ENCODE assay signal across 7 cellular contexts in the genomic region with DNA sequence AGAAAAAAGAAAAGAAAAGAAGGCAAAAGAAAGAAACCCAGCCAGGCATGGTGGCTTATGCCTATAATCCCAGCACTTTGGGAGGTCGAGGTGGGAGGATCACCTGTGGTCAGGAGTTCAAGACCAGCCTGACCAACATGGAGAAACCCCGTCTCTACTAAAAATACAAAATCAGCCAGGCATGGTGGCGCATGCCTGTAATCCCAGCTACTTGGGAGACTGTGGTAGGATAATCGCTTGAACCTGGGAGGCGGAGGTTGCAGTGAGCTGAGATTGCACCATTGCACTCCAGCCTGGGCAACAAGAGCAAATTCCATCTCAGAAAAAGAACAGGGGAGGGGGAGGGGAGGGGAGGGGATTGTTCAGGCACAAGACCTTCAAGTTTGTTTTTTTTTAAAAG. TPM values are rescaled to one million over a fixed set of nuclear protein-coding genes. Genes with fewer than 3 reads are reported as not detected.
DNase-seq lines count a peak whose midpoint lies in the region; ATAC-seq and TF ChIP-seq lines count a peak whose summit lies in the region.
"Not testable (repeated sequence)": the region's sequence is repeated elsewhere in the genome, so short reads cannot be mapped to it uniquely, and the experiment has no call there.

No MANE protein-coding gene starts in this region.

- not testable (repeated sequence) for H4K20me1 ChIP-seq in PC-9 (ENCODE audit: insufficient read depth)

- not testable (repeated sequence) for ATAC-seq in CD4-positive, alpha-beta T cell (ENCODE audit: poor library complexity); foreskin keratinocyte; stimulated activated naive CD8-positive, alpha-beta T cell treated with anti-CD3 and anti-CD28 coated beads, Interleukin-15, amount 100 ng/mL, for 72 hours

- peak overlapping the region; percentile 31; the same call in 1 of the 2 replicates for H3K4me3 ChIP-seq in PC-9
- H3K4me3 ChIP-seq in adipocyte (ENCODE audit: low read length); mucosa of stomach (ENCODE audit: low read length): not testable (repeated sequence)

- not testable (repeated sequence) for H3K9me3 Mint-ChIP-seq in CD4-positive, alpha-beta T cell; activated CD4-positive, alpha-beta T cell treated with anti-CD3 and anti-CD28 coated beads, Interleukin-2, amount 10 ng/mL, durations not matched to agents 7 days and 5 days; stimulated activated naive CD8-positive, alpha-beta T cell treated with anti-CD3 and anti-CD28 coated beads, Interleukin-15, amount 100 ng/mL, for 72 hours

- H3K4me1 ChIP-seq in PC-9 (replicated peaks; ENCODE audit: insufficient read depth) (peaks cover 14% of the 10 kb centered on the region), adipocyte (ENCODE audit: control insufficient read depth, insufficient read depth, low read length) (peaks cover 18% of the 10 kb centered on the region)
- H3K4me1 ChIP-seq in foreskin keratinocyte; mucosa of stomach (ENCODE audit: control insufficient read depth, insufficient read depth, low read length): not testable (repeated sequence)

- H3K27ac Mint-ChIP-seq in CD4-positive, alpha-beta T cell = peak overlapping the region; percentile 77
- peak overlapping the region; percentile 85 for H3K27ac Mint-ChIP-seq in activated CD4-positive, alpha-beta T cell treated with anti-CD3 and anti-CD28 coated beads, Interleukin-2, amount 10 ng/mL, durations not matched to agents 7 days and 5 days
- H3K27ac Mint-ChIP-seq in stimulated activated naive CD8-positive, alpha-beta T cell treated with anti-CD3 and anti-CD28 coated beads, Interleukin-15, amount 100 ng/mL, for 72 hours = peak overlapping the region; percentile 42 to 87

- not testable (repeated sequence) for H3K9me3 ChIP-seq in CD4-positive, alpha-beta T cell (ENCODE audit: control insufficient read depth, low read length); PC-9 (ENCODE audit: insufficient read depth, low read depth); adipocyte (ENCODE audit: control insufficient read depth, low read length); mucosa of stomach (ENCODE audit: control insufficient read depth, low read length)

- not testable (repeated sequence) for H3K36me3 Mint-ChIP-seq in CD4-positive, alpha-beta T cell (ENCODE audit: low read depth); activated CD4-positive, alpha-beta T cell treated with anti-CD3 and anti-CD28 coated beads, Interleukin-2, amount 10 ng/mL, durations not matched to agents 7 days and 5 days (ENCODE audit: low read depth)

- intact Hi-C loops in CD4-positive, alpha-beta T cell (cut with DNase I, micrococcal nuclease) = loop anchor here (5.0 to 10.0 kb wide), 4 partner anchors 65 to 312 kb away; a partner anchor contains a TSS
- intact Hi-C loops in PC-9 (cut with micrococcal nuclease; ENCODE audit: unreplicated experiment) = not testable (repeated sequence)

- not testable (repeated sequence) for H3K9me2 ChIP-seq in PC-9 (ENCODE audit: insufficient read depth)

- H3K36me3 ChIP-seq in PC-9 (ENCODE audit: low read depth); adipocyte (ENCODE audit: control insufficient read depth, insufficient read depth, low read length, severe bottlenecking); mucosa of stomach (ENCODE audit: control insufficient read depth, insufficient read depth, low read length): not testable (repeated sequence)

- not testable (repeated sequence) for H3K79me2 ChIP-seq in PC-9 (ENCODE audit: low read depth)

- not testable (repeated sequence) for H3K27me3 ChIP-seq in CD4-positive, alpha-beta T cell (ENCODE audit: control insufficient read depth, insufficient read depth, low read length); PC-9 (ENCODE audit: insufficient read depth, low read depth); adipocyte (replicated peaks; ENCODE audit: control insufficient read depth, insufficient read depth, low read length); foreskin keratinocyte; mucosa of stomach (ENCODE audit: control insufficient read depth, insufficient read depth, low read length)

- POLR2A ChIA-PET in CD4-positive, alpha-beta T cell (lab: Charles Lee) = interaction anchor here (0.7 to 1.9 kb wide), 2 partner anchors 8 to 22 kb away, joined by 3 to 9 read pairs; no protein-coding TSS in a partner anchor
- POLR2A ChIA-PET in PC-9 (lab: Charles Lee; ENCODE audit: unreplicated experiment) = interaction anchor here (0.9 kb wide), 1 partner anchor 66 kb away, joined by 23 read pairs; a partner anchor contains a TSS
- POLR2A ChIA-PET in activated CD4-positive, alpha-beta T cell treated with anti-CD3 and anti-CD28 coated beads, Interleukin-2, amount 10 ng/mL, durations not matched to agents 7 days and 5 days (lab: Charles Lee) = not testable (repeated sequence)

- not testable (repeated sequence) for H3K27me3 Mint-ChIP-seq in CD4-positive, alpha-beta T cell; activated CD4-positive, alpha-beta T cell treated with anti-CD3 and anti-CD28 coated beads, Interleukin-2, amount 10 ng/mL, durations not matched to agents 7 days and 5 days; stimulated activated naive CD8-positive, alpha-beta T cell treated with anti-CD3 and anti-CD28 coated beads, Interleukin-15, amount 100 ng/mL, for 72 hours

- H3K9ac ChIP-seq in adipocyte (ENCODE audit: low read length) (peak overlapping the region; percentile 78), mucosa of stomach (ENCODE audit: low read length) (peak overlapping the region; percentile 62)

- DNase-seq in CD4-positive, alpha-beta T cell; PC-9; activated CD4-positive, alpha-beta T cell treated with anti-CD3 and anti-CD28 coated beads, Interleukin-2, amount 10 ng/mL, durations not matched to agents 7 days and 5 days; adipocyte (ENCODE audit: low read depth); foreskin keratinocyte; stimulated activated naive CD8-positive, alpha-beta T cell treated with anti-CD3 and anti-CD28 coated beads, Interleukin-15, amount 100 ng/mL, for 72 hours: not testable (repeated sequence)

- peak overlapping the region; percentile 60; the same call in 1 of the 2 replicates for H3K4me2 ChIP-seq in PC-9

- H3K27ac ChIP-seq in CD4-positive, alpha-beta T cell (ENCODE audit: low read depth, low read length) = not testable (repeated sequence)
- H3K27ac ChIP-seq in PC-9 = peak overlapping the region; percentile 41; the same call in 1 of the 2 replicates
- H3K27ac ChIP-seq in foreskin keratinocyte = peak overlapping the region; percentile 64

- not testable (repeated sequence) for H2AFZ ChIP-seq in PC-9

- peaks cover 49% of the 10 kb centered on the region for H3K4me1 Mint-ChIP-seq in CD4-positive, alpha-beta T cell (ENCODE audit: low read depth)
- H3K4me1 Mint-ChIP-seq in activated CD4-positive, alpha-beta T cell treated with anti-CD3 and anti-CD28 coated beads, Interleukin-2, amount 10 ng/mL, durations not matched to agents 7 days and 5 days = peaks cover 52% of the 10 kb centered on the region
- peaks cover 70% of the 10 kb centered on the region for H3K4me1 Mint-ChIP-seq in stimulated activated naive CD8-positive, alpha-beta T cell treated with anti-CD3 and anti-CD28 coated beads, Interleukin-15, amount 100 ng/mL, for 72 hours

- not testable (repeated sequence) for H3F3A ChIP-seq in PC-9 (ENCODE audit: insufficient read depth, low read depth)

- not testable (repeated sequence) for H3K4me3 Mint-ChIP-seq in CD4-positive, alpha-beta T cell; activated CD4-positive, alpha-beta T cell treated with anti-CD3 and anti-CD28 coated beads, Interleukin-2, amount 10 ng/mL, durations not matched to agents 7 days and 5 days
- H3K4me3 Mint-ChIP-seq in stimulated activated naive CD8-positive, alpha-beta T cell treated with anti-CD3 and anti-CD28 coated beads, Interleukin-15, amount 100 ng/mL, for 72 hours = peak overlapping the region in 1 of 2 donors; percentile 30

- TF ChIP-seq CTCF in CD4-positive, alpha-beta T cell (IDR thresholded peaks at IDR 0.05); PC-9 (conservative IDR thresholded peaks at IDR 0.05); foreskin keratinocyte (conservative IDR thresholded peaks at IDR 0.05): not testable (repeated sequence)

- CTCF ChIA-PET in CD4-positive, alpha-beta T cell (lab: Charles Lee) = not testable (repeated sequence)
- CTCF ChIA-PET in PC-9 (lab: Charles Lee) = interaction anchor here (0.7 kb wide), 1 partner anchor 17 kb away, joined by 9 read pairs; no protein-coding TSS in a partner anchor
- CTCF ChIA-PET in activated CD4-positive, alpha-beta T cell treated with anti-CD3 and anti-CD28 coated beads, Interleukin-2, amount 10 ng/mL, durations not matched to agents 7 days and 5 days (lab: Charles Lee) = interaction anchor here (0.6 kb wide), 1 partner anchor 821 kb away, joined by 3 read pairs; no protein-coding TSS in a partner anchor

- not testable (repeated sequence) for BruUV-seq in PC-9 (replicated peaks; lab: Mats Ljungman, UMichigan)

RNA-seq across cellular contexts. Expression of a gene that starts 9.9 kb away (rescaled TPM):
- total RNA-seq in CD4-positive, alpha-beta T cell = 10 to 100 TPM; 37.2 to 38.7 TPM
- total RNA-seq in PC-9 (2021) (75.7 and 84.9 TPM in 2 replicates), foreskin keratinocyte (68.9 and 75.1 TPM in 2 replicates)
- total RNA-seq in activated CD4-positive, alpha-beta T cell treated with anti-CD3 and anti-CD28 coated beads, Interleukin-2, amount 10 ng/mL, durations not matched to agents 7 days and 5 days = 100 to 1,000 TPM in 1 of 2 experiments, 10 to 100 TPM in 1; 82.0 to 100 TPM
- polyA plus RNA-seq in foreskin keratinocyte = 20.6 and 25.6 TPM in 2 replicates
